ENCODE assay signal across 1 cellular context in genomic region chr15:92779874-92780273, GRCh38.
TF ChIP-seq lines count a peak whose summit lies in the region.

No MANE protein-coding gene starts in this region.

TF ChIP-seq in K562, 482 proteins besides CTCF, POLR2A, EP300 and RAD21 (continued from another document):
- no peak for TF ChIP-seq BMI1 (IDR thresholded peaks at IDR 0.05; ENCODE audit: low read length)
- TF ChIP-seq EP400 (IDR thresholded peaks at IDR 0.05) = no peak
- no peak for TF ChIP-seq ZNF431 (CRISPR knock-in tag; IDR thresholded peaks at IDR 0.05)
- TF ChIP-seq RAD51 (IDR thresholded peaks at IDR 0.05; ENCODE audit: borderline replicate concordance, low read depth) = no peak
- no peak for TF ChIP-seq TAF1 (IDR thresholded peaks at IDR 0.05; ENCODE audit: control insufficient read depth, extremely low read depth, insufficient read depth, low read length, severe bottlenecking)
